ENCODE assay signal across 8 cellular contexts in genomic region chr10:88091490-88092061, GRCh38.
DNase-seq lines count a peak whose midpoint lies in the region; ATAC-seq and TF ChIP-seq lines count a peak whose summit lies in the region.

No MANE protein-coding gene starts in this region.

- H2AFZ ChIP-seq in KMS-11 (ENCODE audit: low read depth), result no peak overlapping the region
- H2AFZ ChIP-seq in trophoblast cell (ENCODE audit: insufficient read depth, low read length, poor library complexity), result no peak overlapping the region

- H3K9me3 ChIP-seq in CD4-positive, alpha-beta T cell (ENCODE audit: control insufficient read depth, low read length), result no peaks in the 10 kb centered on the region
- H3K9me3 ChIP-seq in trophoblast cell (ENCODE audit: insufficient read depth, low read depth, low read length), result no peaks in the 10 kb centered on the region

- TF ChIP-seq CTCF in CD4-positive, alpha-beta T cell (IDR thresholded peaks at IDR 0.05), result no peak
- TF ChIP-seq CTCF in KMS-11 (conservative IDR thresholded peaks at IDR 0.05; ENCODE audit: low read depth, low read length), result no peak

- no peak overlapping the region for H4K12ac ChIP-seq in trophoblast cell (ENCODE audit: low read depth, low read length)

- H3K79me2 ChIP-seq in KMS-11 (ENCODE audit: insufficient read depth, low read depth) (no peaks in the 10 kb centered on the region), trophoblast cell (ENCODE audit: control insufficient read depth, insufficient read depth, low read length, poor library complexity) (no peaks in the 10 kb centered on the region)

- H3K4me1 ChIP-seq in KMS-11 (ENCODE audit: low read depth, poor library complexity, severe bottlenecking) (peaks cover 71% of the 10 kb centered on the region), trophoblast cell (ENCODE audit: control insufficient read depth in 1 of 2, insufficient read depth in 2 of 2, low read length in 2 of 2) (peaks cover 5 to 8% of the 10 kb centered on the region in 2 experiments)

- no peak overlapping the region for H3K4me3 ChIP-seq in KMS-11 (IDR thresholded peaks at IDR 0.05; ENCODE audit: insufficient read depth, low read depth, low read length)
- no peak overlapping the region for H3K4me3 ChIP-seq in trophoblast cell (ENCODE audit: low read depth, low read length)
- no peak overlapping the region for H3K4me3 ChIP-seq in H7 (ENCODE audit: insufficient read depth, low read depth, low read length)

- no peak overlapping the region for H2BK5ac ChIP-seq in trophoblast cell (ENCODE audit: low read depth, low read length, poor library complexity)

- peak overlapping the region; percentile 17 for H3K27ac ChIP-seq in CD4-positive, alpha-beta T cell (ENCODE audit: low read depth, low read length)
- peak overlapping the region; percentile 65 for H3K27ac ChIP-seq in KMS-11
- no peak overlapping the region for H3K27ac ChIP-seq in trophoblast cell (ENCODE audit: low read depth, low read length)

- CTCF ChIA-PET in CD4-positive, alpha-beta T cell (lab: Charles Lee), result interaction anchor here (0.6 to 1.2 kb wide), 2 partner anchors 18 to 21 kb away, joined by 3 read pairs; no protein-coding TSS in a partner anchor

- DNase-seq in CD4-positive, alpha-beta T cell, result peak; percentile 28 to 66 (median 49)
- DNase-seq in activated CD8-positive, alpha-beta memory T cell treated with anti-CD3 and anti-CD28 coated beads, Interleukin-2, amount 50 U/mL, for 24 hours (ENCODE audit: extremely low read depth), result peak; percentile 60
- peak; percentile 49 to 51 for DNase-seq in trophoblast cell
- DNase-seq in 8988T, result no peak
- no peak for DNase-seq in H7
- DNase-seq in Right ventricle myocardium superior, result no peak

- H3K18ac ChIP-seq in trophoblast cell (ENCODE audit: low read length), result no peak overlapping the region

- H3K9ac ChIP-seq in KMS-11, result peak overlapping the region; percentile 4; the same call in 1 of the 2 replicates
- H3K9ac ChIP-seq in trophoblast cell (ENCODE audit: low read length), result no peak overlapping the region

- H3K27ac Mint-ChIP-seq in CD4-positive, alpha-beta T cell, result peak overlapping the region; percentile 73

- H2BK12ac ChIP-seq in trophoblast cell (ENCODE audit: low read length), result no peak overlapping the region

- no peaks in the 10 kb centered on the region for H3K79me1 ChIP-seq in trophoblast cell (ENCODE audit: low read length)

- H3K14ac ChIP-seq in trophoblast cell (ENCODE audit: low read length), result no peak overlapping the region

- H2AK5ac ChIP-seq in trophoblast cell (ENCODE audit: low read length), result no peak overlapping the region

- no peaks in the 10 kb centered on the region for H3K36me3 Mint-ChIP-seq in CD4-positive, alpha-beta T cell (ENCODE audit: low read depth)

- no peak overlapping the region for H2BK120ac ChIP-seq in trophoblast cell (ENCODE audit: insufficient read depth, low read length, poor library complexity)

- H3K23ac ChIP-seq in trophoblast cell (ENCODE audit: low read length), result no peak overlapping the region

- no peaks in the 10 kb centered on the region for H3K9me3 Mint-ChIP-seq in CD4-positive, alpha-beta T cell

- no peaks in the 10 kb centered on the region for H3K27me3 ChIP-seq in CD4-positive, alpha-beta T cell (ENCODE audit: control insufficient read depth, insufficient read depth, low read length)
- H3K27me3 ChIP-seq in KMS-11 (ENCODE audit: insufficient read depth, low read depth), result no peaks in the 10 kb centered on the region
- H3K27me3 ChIP-seq in trophoblast cell (ENCODE audit: insufficient read depth, low read length), result no peaks in the 10 kb centered on the region
- no peaks in the 10 kb centered on the region for H3K27me3 ChIP-seq in H7 (ENCODE audit: control insufficient read depth, insufficient read depth, low read length)

- H3K4me1 Mint-ChIP-seq in CD4-positive, alpha-beta T cell (ENCODE audit: low read depth), result peaks cover 51% of the 10 kb centered on the region

- H3K36me3 ChIP-seq in KMS-11 (ENCODE audit: insufficient read depth) (no peaks in the 10 kb centered on the region), trophoblast cell (ENCODE audit: control insufficient read depth in 1 of 2, insufficient read depth in 2 of 2, low read length in 2 of 2) (no peaks in the 10 kb centered on the region), H7 (replicated peaks; ENCODE audit: control insufficient read depth, insufficient read depth, low read length) (no peaks in the 10 kb centered on the region)

- H4K8ac ChIP-seq in trophoblast cell (ENCODE audit: low read depth, low read length), result no peak overlapping the region

- ATAC-seq in CD4-positive, alpha-beta T cell (ENCODE audit: poor library complexity), result peak; percentile 96
- ATAC-seq in GM21447 (IDR thresholded peaks at IDR 0.05; ENCODE audit: unreplicated experiment) (peak; percentile 86), Right ventricle myocardium superior (ENCODE audit: poor library complexity) (no peak)

- intact Hi-C loops in CD4-positive, alpha-beta T cell (cut with DNase I, micrococcal nuclease), result loop anchor here in 1 of 2 experiments (1.0 to 10.0 kb wide), 3 partner anchors 26 to 229 kb away; partner anchors contain the start of genes KLLN and PTEN
- intact Hi-C loops in Right ventricle myocardium superior (cut with DNase I), result no loop called here

- POLR2A ChIA-PET in CD4-positive, alpha-beta T cell (lab: Charles Lee), result interaction anchor here (0.7 to 1.9 kb wide), 13 partner anchors 9 to 298 kb away, joined by 3 to 26 read pairs (median 5); partner anchors contain the start of genes ATAD1, KLLN and PTEN

- no peak overlapping the region for H3K4ac ChIP-seq in trophoblast cell (ENCODE audit: low read depth, low read length)

- H3K4me2 ChIP-seq in KMS-11 (peak overlapping the region; percentile 75), trophoblast cell (ENCODE audit: low read length) (no peak overlapping the region)

- H3K27me3 Mint-ChIP-seq in CD4-positive, alpha-beta T cell, result no peaks in the 10 kb centered on the region

- WGBS in trophoblast cell (ENCODE audit: extremely low coverage, insufficient coverage, insufficient read length), result no CpG with 5 or more reads among the region's 4 CpGs

- no peak overlapping the region for H4K91ac ChIP-seq in trophoblast cell (ENCODE audit: low read depth, low read length)

- peak overlapping the region; percentile 28 for H3K4me3 Mint-ChIP-seq in CD4-positive, alpha-beta T cell

- no peaks in the 10 kb centered on the region for H4K20me1 ChIP-seq in KMS-11 (ENCODE audit: insufficient read depth)

Comparison
In these comparisons a context has a peak if more than half of its experiments do, and no peak if none do; other contexts are left out.
1. DNase-seq: peak in CD4-positive, alpha-beta T cell (10 of 10), activated CD8-positive, alpha-beta memory T cell treated with anti-CD3 and anti-CD28 coated beads, Interleukin-2, amount 50 U/mL, for 24 hours (single experiment) and trophoblast cell (2 of 2); none in 8988T (single experiment), H7 (single experiment) and Right ventricle myocardium superior (single experiment).